11 cellular contexts compared by ENCODE assay signal in the genomic region with DNA sequence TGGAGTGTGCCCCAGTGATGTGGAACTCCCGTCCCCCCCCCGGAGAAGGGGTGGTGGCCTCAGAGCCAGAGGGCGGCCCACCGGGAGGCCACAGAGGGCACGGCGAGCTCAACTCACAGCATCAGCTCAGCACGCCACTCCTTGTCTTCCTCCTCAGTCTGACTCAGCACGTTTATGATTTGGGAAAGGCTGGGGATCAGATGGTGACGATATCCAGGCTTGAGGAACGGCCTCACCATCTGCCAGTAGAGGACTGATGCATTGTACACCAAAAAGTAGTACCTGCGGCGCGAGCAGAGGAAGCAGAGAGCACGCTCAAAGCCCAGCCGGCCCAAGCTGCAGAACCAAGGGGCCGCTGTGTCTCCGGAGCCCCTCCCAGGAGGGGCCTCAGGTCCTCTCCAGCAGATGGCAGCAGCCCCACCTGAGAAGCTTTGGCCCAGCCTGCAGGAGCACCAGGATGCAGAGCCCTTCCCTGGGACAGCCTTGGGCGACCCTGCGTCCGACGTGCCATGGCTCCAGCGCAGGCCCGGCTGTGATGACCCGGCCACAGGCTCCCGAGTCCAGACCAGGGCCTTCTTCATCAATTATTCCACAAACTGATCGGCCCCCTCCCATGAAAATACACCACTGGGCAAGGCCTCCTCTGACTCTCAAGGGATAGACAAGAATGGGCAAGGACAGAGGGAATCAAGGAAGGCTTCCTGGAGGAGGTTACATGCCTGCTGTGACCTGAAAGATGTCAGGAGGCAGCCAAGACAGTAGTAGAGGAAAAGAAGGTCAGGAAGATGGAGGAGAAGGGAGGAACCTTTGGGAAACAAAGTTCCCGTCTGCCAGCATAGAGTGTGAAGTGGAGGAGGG. TPM values are rescaled to one million over a fixed set of nuclear protein-coding genes. Genes with fewer than 3 reads are reported as not detected.
DNase-seq lines count a peak whose midpoint lies in the region; ATAC-seq and TF ChIP-seq lines count a peak whose summit lies in the region.
"Had no signal": no experiment of that assay in that cellular context is flagged by ENCODE, and none has a peak within 500 bp of the region (broad histone marks: within the 10 kb centered on the region; RNA-seq: fewer than 3 reads in every experiment).

No MANE protein-coding gene starts in this region.

- H3K27me3 Mint-ChIP-seq in glutamatergic neuron (ENCODE audit: unreplicated experiment): peaks cover 5% of the 10 kb centered on the region
- H3K27me3 Mint-ChIP-seq in CD14-positive monocyte (ENCODE audit: low read depth in 3 of 3): peaks cover 32 to 51% (median 36%) of the 10 kb centered on the region in 3 donors

- peaks cover 5% of the 10 kb centered on the region for H3K36me3 Mint-ChIP-seq in glutamatergic neuron (ENCODE audit: unreplicated experiment)
- H3K36me3 Mint-ChIP-seq in CD14-positive monocyte: peaks cover 3 to 6% of the 10 kb centered on the region in 2 donors

- in situ Hi-C loops in ACHN (cut with HindIII; ENCODE audit: low pct_ligation_motif_present, low pct_unique_long_range_greater_than_20kb, low sequenced_read_pairs): no loop called here
- in situ Hi-C loops in Panc1 (cut with HindIII; ENCODE audit: low pct_unique_long_range_greater_than_20kb, low sequenced_read_pairs): no loop called here

- H3K9me3 ChIP-seq in Panc1 (ENCODE audit: control insufficient read depth, insufficient read depth, low read depth, low read length): no peaks in the 10 kb centered on the region
- H3K9me3 ChIP-seq: pancreas had no signal

- H3K9me3 Mint-ChIP-seq in glutamatergic neuron (ENCODE audit: unreplicated experiment): peaks cover 4% of the 10 kb centered on the region
- H3K9me3 Mint-ChIP-seq in CD14-positive monocyte: peaks cover 0 to 6% (median 3%) of the 10 kb centered on the region in 7 donors
- H3K9me3 Mint-ChIP-seq: activated B cell treated with CpG ODN at 0.5 μM for 24 hours; stimulated activated naive CD8-positive, alpha-beta T cell treated with anti-CD3 and anti-CD28 coated beads, Interleukin-15, Interleukin-2, amounts not matched to agents 100 ng/mL and 50 ng/mL, for 24 hours had no signal

- CTCF ChIA-PET in Panc1 (lab: Charles Lee): interaction anchor here (0.7 kb wide), 1 partner anchor 186 kb away, joined by 3 read pairs; no protein-coding TSS in a partner anchor

- no peaks in the 10 kb centered on the region; the same call in 1 of the 2 replicates for H3K27me3 ChIP-seq in Panc1 (ENCODE audit: control insufficient read depth, insufficient read depth, low read length)
- H3K27me3 ChIP-seq: pancreas had no signal

- peak; percentile 34 for DNase-seq in ACHN
- peak; percentile 24 for DNase-seq in ELR (ENCODE audit: low read depth)
- DNase-seq in Panc1 (ENCODE audit: low read depth, low spot score): no peak
- peak; percentile 63 for DNase-seq in glutamatergic neuron
- DNase-seq in NCI-H2081 (lab: John Stamatoyannopoulos, UW): no peak
- no peak for DNase-seq in CD14-positive monocyte (ENCODE audit: low spot score)
- DNase-seq in NCI-H510A treated with DMSO at 0.1 percent for 48 hours (lab: John Stamatoyannopoulos, UW): no peak
- DNase-seq: activated B cell treated with CpG ODN at 0.5 μM for 24 hours had no signal

- H3K4me3 Mint-ChIP-seq in glutamatergic neuron (ENCODE audit: unreplicated experiment): no peak overlapping the region
- H3K4me3 Mint-ChIP-seq in CD14-positive monocyte: peak overlapping the region in 1 of 2 donors; percentile 32
- H3K4me3 Mint-ChIP-seq: stimulated activated naive CD8-positive, alpha-beta T cell treated with anti-CD3 and anti-CD28 coated beads, Interleukin-15, Interleukin-2, amounts not matched to agents 100 ng/mL and 50 ng/mL, for 24 hours had no signal

- H3K4me3 ChIP-seq in Panc1 (ENCODE audit: low read depth in 2 of 2, low read length in 2 of 2): no peak overlapping the region
- H3K4me3 ChIP-seq: pancreas had no signal

- intact Hi-C loops in Panc1 (cut with micrococcal nuclease; ENCODE audit: unreplicated experiment) (no loop called here), CD14-positive monocyte (cut with micrococcal nuclease) (no loop called here)

- POLR2A ChIA-PET in Panc1 (lab: Charles Lee): no interaction called here

- peaks cover 13% of the 10 kb centered on the region for H3K4me1 Mint-ChIP-seq in glutamatergic neuron (ENCODE audit: low read depth, unreplicated experiment)
- peaks cover 5% of the 10 kb centered on the region for H3K4me1 Mint-ChIP-seq in CD14-positive monocyte

- no TSS peak for BruUV-seq in Panc1 (replicated peaks; lab: Mats Ljungman, UMichigan)

- H3K27ac Mint-ChIP-seq in glutamatergic neuron (ENCODE audit: unreplicated experiment) (peak overlapping the region; percentile 69), CD14-positive monocyte (no peak overlapping the region)
- H3K27ac Mint-ChIP-seq: activated B cell treated with CpG ODN at 0.5 μM for 24 hours; stimulated activated naive CD8-positive, alpha-beta T cell treated with anti-CD3 and anti-CD28 coated beads, Interleukin-15, Interleukin-2, amounts not matched to agents 100 ng/mL and 50 ng/mL, for 24 hours had no signal

- H3K36me3 ChIP-seq in Panc1 (ENCODE audit: control insufficient read depth, insufficient read depth, low read length): no peaks in the 10 kb centered on the region
- H3K36me3 ChIP-seq: pancreas had no signal

- ATAC-seq in Panc1 (peak; percentile 64), GM21786 (IDR thresholded peaks at IDR 0.05; ENCODE audit: unreplicated experiment) (no peak)
- ATAC-seq: pancreas had no signal

- H3K4me1 ChIP-seq in Panc1 (ENCODE audit: control insufficient read depth, insufficient read depth, low read length): peaks cover 3% of the 10 kb centered on the region; the same call in 1 of the 2 replicates

- TF ChIP-seq CTCF in Panc1 (IDR thresholded peaks at IDR 0.05) (peak; percentile 87), glutamatergic neuron (IDR thresholded peaks at IDR 0.05; ENCODE audit: partially characterized antibody, unreplicated experiment) (no peak), CD14-positive monocyte (IDR thresholded peaks at IDR 0.05) (no peak)

- H3K27ac ChIP-seq in Panc1 (ENCODE audit: low read length): no peak overlapping the region
- H3K27ac ChIP-seq: pancreas had no signal

RNA-seq across cellular contexts. Expression of a gene that starts 3.7 kb away (rescaled TPM):
- total RNA-seq in Panc1 (2021; ENCODE audit: unreplicated experiment): 1.6 TPM
- polyA plus RNA-seq in Panc1 (2012; ENCODE audit: insufficient read length): 1.4 TPM
- total RNA-seq in glutamatergic neuron (ENCODE audit: unreplicated experiment): 5.2 TPM
- polyA plus RNA-seq in CD14-positive monocyte: not detected

Comparison
In these comparisons a context has a peak if more than half of its experiments do, and no peak if none do; other contexts are left out.
1. DNase-seq: peak in ACHN (single experiment), ELR (single experiment) and glutamatergic neuron (single experiment); none in Panc1 (single experiment), NCI-H2081 (0 of 2), CD14-positive monocyte (single experiment) and NCI-H510A treated with DMSO at 0.1 percent for 48 hours (single experiment).